Comparison of ENCODE assay signal across 14 cellular contexts in the genomic region with DNA sequence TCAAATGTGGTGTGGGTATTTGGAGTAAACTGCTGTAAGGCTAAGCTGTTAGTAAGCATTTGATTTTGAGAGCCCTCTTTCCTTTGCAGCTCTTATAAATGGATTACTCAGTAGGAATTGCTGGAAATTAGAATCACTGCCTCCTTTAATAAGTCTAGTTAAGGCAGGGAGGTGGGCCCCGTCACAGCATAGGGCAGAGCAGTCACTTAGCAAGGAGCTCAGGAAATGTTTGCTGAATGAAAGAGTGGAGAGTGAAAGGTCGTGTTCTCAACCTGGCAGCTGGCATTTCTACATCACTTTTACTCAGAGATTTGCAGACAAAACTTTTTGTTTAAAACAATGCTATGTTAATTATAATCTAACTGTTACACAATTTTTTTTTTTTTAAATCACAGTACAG.
"Had no signal": no experiment of that assay in that cellular context is flagged by ENCODE, and none has a peak within 500 bp of the region (broad histone marks: within the 10 kb centered on the region; RNA-seq: fewer than 3 reads in every experiment).

No MANE protein-coding gene starts in this region.

- H3K4me2 ChIP-seq: hepatocyte had no signal

- DNase-seq: activated naive CD4-positive, alpha-beta T cell treated with Interleukin-2 at 50 U/mL for 16 hours; central memory CD4-positive, alpha-beta T cell; colonic mucosa; esophagus squamous epithelium; kidney; mesenchymal stem cell; sigmoid colon; stimulated activated CD4-positive, alpha-beta T cell treated with anti-CD3 and anti-CD28 coated beads, Interleukin-12 subunit alpha, Interleukin-12 subunit beta, amount 100 ng/mL, for 4 hours; SW 1271 had no signal

- H3K27ac ChIP-seq: colonic mucosa, esophagus squamous epithelium, hepatocyte, sigmoid colon had no signal

- H3K9me3 Mint-ChIP-seq: activated T-helper 17 cell treated with anti-CD3 and anti-CD28 coated beads, Interleukin-2, amount 50 U/mL, for 72 hours; natural killer cell treated with Interleukin-12 subunit alpha and Interleukin-12 subunit beta and Interleukin-15 and Interleukin-18, amount 100 ng/mL, for 72 hours; stimulated activated memory B cell treated with anti-CD40 and anti-IgM and Interleukin-4, amounts not matched to agents 10 μg/mL and 1 μg/mL and 100 μg/mL, for 72 hours; T-helper 2 cell treated with Interferon-gamma antibody and Interleukin-4, amounts not matched to agents 5 μg/mL and 100 μg/mL, for 36 hours had no signal

- H3K36me3 ChIP-seq: colonic mucosa, esophagus squamous epithelium, sigmoid colon had no signal

- H3K9me3 ChIP-seq: colonic mucosa, esophagus squamous epithelium, sigmoid colon had no signal

- H3K4me3 Mint-ChIP-seq: activated T-helper 17 cell treated with anti-CD3 and anti-CD28 coated beads, Interleukin-2, amount 50 U/mL, for 72 hours; natural killer cell treated with Interleukin-12 subunit alpha and Interleukin-12 subunit beta and Interleukin-15 and Interleukin-18, amount 100 ng/mL, for 72 hours; stimulated activated memory B cell treated with anti-CD40 and anti-IgM and Interleukin-4, amounts not matched to agents 10 μg/mL and 1 μg/mL and 100 μg/mL, for 72 hours; T-helper 2 cell treated with Interferon-gamma antibody and Interleukin-4, amounts not matched to agents 5 μg/mL and 100 μg/mL, for 36 hours had no signal

- H3K27me3 Mint-ChIP-seq: activated T-helper 17 cell treated with anti-CD3 and anti-CD28 coated beads, Interleukin-2, amount 50 U/mL, for 72 hours; natural killer cell treated with Interleukin-12 subunit alpha and Interleukin-12 subunit beta and Interleukin-15 and Interleukin-18, amount 100 ng/mL, for 72 hours had no signal

- H3K4me1 Mint-ChIP-seq: stimulated activated memory B cell treated with anti-CD40 and anti-IgM and Interleukin-4, amounts not matched to agents 10 μg/mL and 1 μg/mL and 100 μg/mL, for 72 hours had no signal

- ATAC-seq: activated T-helper 17 cell treated with anti-CD3 and anti-CD28 coated beads, Interleukin-2, amount 50 U/mL, for 72 hours; natural killer cell treated with Interleukin-12 subunit alpha and Interleukin-12 subunit beta and Interleukin-15 and Interleukin-18, amount 100 ng/mL, for 72 hours; stimulated activated memory B cell treated with anti-CD40 and anti-IgM and Interleukin-4, amounts not matched to agents 10 μg/mL and 1 μg/mL and 100 μg/mL, for 72 hours had no signal

- FAIRE-seq: kidney had no signal

- H3K27me3 ChIP-seq: colonic mucosa, hepatocyte had no signal

- H3K4me3 ChIP-seq: colonic mucosa, esophagus squamous epithelium, hepatocyte, sigmoid colon had no signal

- H3K27ac Mint-ChIP-seq: activated T-helper 17 cell treated with anti-CD3 and anti-CD28 coated beads, Interleukin-2, amount 50 U/mL, for 72 hours; stimulated activated memory B cell treated with anti-CD40 and anti-IgM and Interleukin-4, amounts not matched to agents 10 μg/mL and 1 μg/mL and 100 μg/mL, for 72 hours; T-helper 2 cell treated with Interferon-gamma antibody and Interleukin-4, amounts not matched to agents 5 μg/mL and 100 μg/mL, for 36 hours had no signal

- H3K36me3 Mint-ChIP-seq: natural killer cell treated with Interleukin-12 subunit alpha and Interleukin-12 subunit beta and Interleukin-15 and Interleukin-18, amount 100 ng/mL, for 72 hours; stimulated activated memory B cell treated with anti-CD40 and anti-IgM and Interleukin-4, amounts not matched to agents 10 μg/mL and 1 μg/mL and 100 μg/mL, for 72 hours had no signal

- H3K4me1 ChIP-seq: colonic mucosa, sigmoid colon had no signal

- H2AFZ ChIP-seq: hepatocyte had no signal
